Comparison of ENCODE assay signal across 16 cellular contexts in genomic region chr1:109495738-109496137, GRCh38. TPM values are rescaled to one million over a fixed set of nuclear protein-coding genes. Genes with fewer than 3 reads are reported as not detected.
DNase-seq lines count a peak whose midpoint lies in the region; ATAC-seq and TF ChIP-seq lines count a peak whose summit lies in the region.
"Had no signal": no experiment of that assay in that cellular context is flagged by ENCODE, and none has a peak within 500 bp of the region (broad histone marks: within the 10 kb centered on the region; RNA-seq: fewer than 3 reads in every experiment).

No MANE protein-coding gene starts in this region.

- H3K4me3 Mint-ChIP-seq in activated naive CD4-positive, alpha-beta T cell treated with anti-CD3 and anti-CD28 coated beads, Interleukin-2, amount 50 U/mL, for 24 hours: peak overlapping the region; percentile 93
- peak overlapping the region; percentile 96 for H3K4me3 Mint-ChIP-seq in activated CD4-positive, alpha-beta memory T cell treated with anti-CD3 and anti-CD28 coated beads, Interleukin-2, amount 10 ng/mL, durations not matched to agents 7 days and 5 days
- H3K4me3 Mint-ChIP-seq in immature natural killer cell (peak overlapping the region; percentile 63 to 96 (median 91)), type B pancreatic cell (peak overlapping the region; percentile 91)

- no peaks in the 10 kb centered on the region for H3K27me3 Mint-ChIP-seq in activated naive CD4-positive, alpha-beta T cell treated with anti-CD3 and anti-CD28 coated beads, Interleukin-2, amount 50 U/mL, for 24 hours
- no peaks in the 10 kb centered on the region for H3K27me3 Mint-ChIP-seq in activated CD4-positive, alpha-beta memory T cell treated with anti-CD3 and anti-CD28 coated beads, Interleukin-2, amount 10 ng/mL, durations not matched to agents 7 days and 5 days
- peaks cover 2 to 8% (median 5%) of the 10 kb centered on the region in 3 donors for H3K27me3 Mint-ChIP-seq in immature natural killer cell (ENCODE audit: low read depth in 3 of 3)
- no peaks in the 10 kb centered on the region for H3K27me3 Mint-ChIP-seq in type B pancreatic cell

- H3K36me3 Mint-ChIP-seq in activated naive CD4-positive, alpha-beta T cell treated with anti-CD3 and anti-CD28 coated beads, Interleukin-2, amount 50 U/mL, for 24 hours: peaks cover 2% of the 10 kb centered on the region
- peaks cover 39% of the 10 kb centered on the region for H3K36me3 Mint-ChIP-seq in activated CD4-positive, alpha-beta memory T cell treated with anti-CD3 and anti-CD28 coated beads, Interleukin-2, amount 10 ng/mL, durations not matched to agents 7 days and 5 days (ENCODE audit: low read depth)
- H3K36me3 Mint-ChIP-seq in immature natural killer cell (peaks cover 6 to 22% (median 9%) of the 10 kb centered on the region in 3 donors), type B pancreatic cell (no peaks in the 10 kb centered on the region)

- ATAC-seq in HG03520 (IDR thresholded peaks at IDR 0.05; ENCODE audit: unreplicated experiment): no peak

- no peak for DNase-seq in activated naive CD4-positive, alpha-beta T cell treated with anti-CD3 and anti-CD28 coated beads, Interleukin-2, amount 50 U/mL, for 16 hours
- no peak for DNase-seq in activated CD4-positive, alpha-beta memory T cell treated with anti-CD3 and anti-CD28 coated beads, Interleukin-2, amount 10 ng/mL, durations not matched to agents 7 days and 5 days
- DNase-seq in immature natural killer cell (no peak), type B pancreatic cell (ENCODE audit: extremely low spot score, unreplicated experiment) (no peak), NCI-H1417 (lab: John Stamatoyannopoulos, UW) (no peak), NOMO-1 treated with dmso at 0.1 percent for 144 hours (lab: John Stamatoyannopoulos, UW; ENCODE audit: unreplicated experiment) (no peak)
- DNase-seq: DMS 273 treated with DMSO at 0.1 percent for 48 hours, foreskin fibroblast, MG63, NCI-H187 treated with DMSO at 0.1 percent for 48 hours, NCI-H524, OCI-M1 had no signal

- POLR2A ChIA-PET in activated CD4-positive, alpha-beta memory T cell treated with anti-CD3 and anti-CD28 coated beads, Interleukin-2, amount 10 ng/mL, durations not matched to agents 7 days and 5 days (lab: Charles Lee): interaction anchor here (1.1 to 8.1 kb wide), 3 partner anchors 11 to 145 kb away, joined by 3 to 64 read pairs (median 6); partner anchors contain the start of genes ATXN7L2 and GNAI3

- CTCF ChIA-PET in activated CD4-positive, alpha-beta memory T cell treated with anti-CD3 and anti-CD28 coated beads, Interleukin-2, amount 10 ng/mL, durations not matched to agents 7 days and 5 days (lab: Charles Lee): interaction anchor here (1.1 to 25.9 kb wide), 4 partner anchors 11 to 40 kb away, joined by 3 to 779 read pairs (median 95); partner anchors contain the start of genes AMIGO1, ATXN7L2 and GPR61

- no peak for TF ChIP-seq CTCF in type B pancreatic cell (conservative IDR thresholded peaks at IDR 0.05)

- H3K27ac Mint-ChIP-seq in activated naive CD4-positive, alpha-beta T cell treated with anti-CD3 and anti-CD28 coated beads, Interleukin-2, amount 50 U/mL, for 24 hours: peak overlapping the region; percentile 82
- no peak overlapping the region for H3K27ac Mint-ChIP-seq in activated CD4-positive, alpha-beta memory T cell treated with anti-CD3 and anti-CD28 coated beads, Interleukin-2, amount 10 ng/mL, durations not matched to agents 7 days and 5 days
- peak overlapping the region in 1 of 6 donors; percentile 53 for H3K27ac Mint-ChIP-seq in immature natural killer cell
- no peak overlapping the region for H3K27ac Mint-ChIP-seq in type B pancreatic cell

- peaks cover 69% of the 10 kb centered on the region for H3K4me1 Mint-ChIP-seq in activated naive CD4-positive, alpha-beta T cell treated with anti-CD3 and anti-CD28 coated beads, Interleukin-2, amount 50 U/mL, for 24 hours
- H3K4me1 Mint-ChIP-seq in activated CD4-positive, alpha-beta memory T cell treated with anti-CD3 and anti-CD28 coated beads, Interleukin-2, amount 10 ng/mL, durations not matched to agents 7 days and 5 days: peaks cover 60% of the 10 kb centered on the region
- H3K4me1 Mint-ChIP-seq in immature natural killer cell: peaks cover 53 to 55% of the 10 kb centered on the region in 2 donors
- H3K4me1 Mint-ChIP-seq in type B pancreatic cell (ENCODE audit: unreplicated experiment): peaks cover 20% of the 10 kb centered on the region

- H3K9me3 Mint-ChIP-seq in activated naive CD4-positive, alpha-beta T cell treated with anti-CD3 and anti-CD28 coated beads, Interleukin-2, amount 50 U/mL, for 24 hours: no peaks in the 10 kb centered on the region
- H3K9me3 Mint-ChIP-seq in activated CD4-positive, alpha-beta memory T cell treated with anti-CD3 and anti-CD28 coated beads, Interleukin-2, amount 10 ng/mL, durations not matched to agents 7 days and 5 days: no peaks in the 10 kb centered on the region
- H3K9me3 Mint-ChIP-seq in immature natural killer cell (no peaks in the 10 kb centered on the region), type B pancreatic cell (no peaks in the 10 kb centered on the region)

RNA-seq across cellular contexts. Expression of gene CYB561D1, which starts 1.8 kb away (rescaled TPM):
- total RNA-seq in activated CD4-positive, alpha-beta memory T cell treated with anti-CD3 and anti-CD28 coated beads, Interleukin-2, amount 10 ng/mL, durations not matched to agents 7 days and 5 days: 10 to 100 TPM; 19.5 to 21.4 TPM
- polyA plus RNA-seq in immature natural killer cell: 10 to 100 TPM in 2 of 3 donors, 1 to 10 TPM in 1; 8.8 to 20.3 (median 10.2) TPM
- total RNA-seq in type B pancreatic cell (ENCODE audit: low replicate concordance): 10.4 and 14.3 TPM in 2 replicates

RNA-seq across cellular contexts. Expression of gene ATXN7L2, which starts 12.0 kb away (rescaled TPM):
- 1 to 10 TPM; 7.0 to 7.6 TPM for total RNA-seq in activated CD4-positive, alpha-beta memory T cell treated with anti-CD3 and anti-CD28 coated beads, Interleukin-2, amount 10 ng/mL, durations not matched to agents 7 days and 5 days
- 1 to 10 TPM in 2 of 3 donors, under 1 TPM in 1; 0.94 to 8.9 (median 4.1) TPM for polyA plus RNA-seq in immature natural killer cell
- 5.7 and 12.0 TPM in 2 replicates for total RNA-seq in type B pancreatic cell (ENCODE audit: low replicate concordance)

RNA-seq across cellular contexts. Expression of gene AMIGO1, which starts 13.8 kb away (rescaled TPM):
- total RNA-seq in activated CD4-positive, alpha-beta memory T cell treated with anti-CD3 and anti-CD28 coated beads, Interleukin-2, amount 10 ng/mL, durations not matched to agents 7 days and 5 days: 1 to 10 TPM; 1.2 to 1.3 TPM
- polyA plus RNA-seq in immature natural killer cell: 10 to 100 TPM in 1 of 3 donors, 1 to 10 TPM in 2; 3.6 to 12.5 (median 5.0) TPM
- total RNA-seq in type B pancreatic cell (ENCODE audit: low replicate concordance): 5.4 and 6.1 TPM in 2 replicates

RNA-seq across cellular contexts. Expression of gene SYPL2, which starts 29.4 kb away (rescaled TPM):
- not detected for total RNA-seq in activated CD4-positive, alpha-beta memory T cell treated with anti-CD3 and anti-CD28 coated beads, Interleukin-2, amount 10 ng/mL, durations not matched to agents 7 days and 5 days
- polyA plus RNA-seq in immature natural killer cell: under 1 TPM in 2 of 3 donors, not detected in 1; 0.08 to 0.28 TPM
- 0.33 and 0.58 TPM in 2 replicates for total RNA-seq in type B pancreatic cell (ENCODE audit: low replicate concordance)
- total RNA-seq: HT-29 had no signal

RNA-seq across cellular contexts. Expression of gene GPR61, which starts 43.9 kb away (rescaled TPM):
- under 1 TPM in 1 of 2 experiments, not detected in 1; 0.53 TPM for total RNA-seq in activated CD4-positive, alpha-beta memory T cell treated with anti-CD3 and anti-CD28 coated beads, Interleukin-2, amount 10 ng/mL, durations not matched to agents 7 days and 5 days
- not detected for polyA plus RNA-seq in immature natural killer cell
- total RNA-seq in type B pancreatic cell (ENCODE audit: low replicate concordance): not detected in 2 replicates
- total RNA-seq: HT-29, liver had no signal
